ENCODE assay signal across 18 cellular contexts in the genomic region with DNA sequence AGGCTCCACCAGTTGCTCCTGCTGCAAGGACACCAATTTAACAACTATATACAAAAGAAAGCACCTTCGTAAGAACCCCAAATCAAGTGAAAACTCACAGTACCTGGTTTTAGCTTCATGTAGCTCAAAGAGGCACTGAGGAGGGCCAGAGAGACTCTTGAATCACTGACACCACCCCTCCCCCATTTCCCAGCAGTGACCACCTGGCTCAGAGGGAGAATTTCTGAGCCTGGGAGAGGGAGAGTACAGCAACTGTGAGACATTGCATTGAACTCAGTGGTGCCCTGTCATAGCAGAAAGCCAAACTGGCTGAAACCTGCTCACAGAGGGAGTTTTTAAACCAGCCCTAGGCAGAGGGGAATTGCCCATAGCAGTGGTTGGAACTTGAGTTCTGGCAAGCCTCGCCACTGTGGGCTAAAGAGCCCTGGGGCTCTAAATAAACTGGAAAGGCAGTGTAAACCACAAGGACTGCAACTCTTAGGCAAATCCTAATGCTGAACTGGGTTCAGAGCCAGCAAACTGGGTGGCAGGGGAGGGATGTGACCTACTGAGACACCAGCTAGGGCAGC.
DNase-seq lines count a peak whose midpoint lies in the region; ATAC-seq lines count a peak whose summit lies in the region.
"Had no signal": no experiment of that assay in that cellular context is flagged by ENCODE, and none has a peak within 500 bp of the region (broad histone marks: within the 10 kb centered on the region; RNA-seq: fewer than 3 reads in every experiment).

No MANE protein-coding gene starts in this region.

- H3K27me3 ChIP-seq in NT2/D1 (ENCODE audit: insufficient read depth, insufficient read length), result no peaks in the 10 kb centered on the region

- DNase-seq in ELF-1 (ENCODE audit: low read depth, low spot score), result peak; percentile 85
- peak; percentile 12 for DNase-seq in H4 (ENCODE audit: low spot score)
- peak; percentile 5 for DNase-seq in NT2/D1 (ENCODE audit: low read depth, low spot score)
- peak; percentile 5 for DNase-seq in iPS DF 19.7 (ENCODE audit: low read depth, low spot score)
- no peak for DNase-seq in NCI-H128 (lab: John Stamatoyannopoulos, UW; ENCODE audit: unreplicated experiment)
- no peak for DNase-seq in activated CD4-positive, alpha-beta T cell treated with anti-CD3 and anti-CD28 coated beads for 4 hours
- DNase-seq: AML-193, DMS153, KG1, NCI-H1436 treated with DMSO at 0.1 percent for 48 hours, NCI-H2081, NCI-H446, NCI-H748 treated with DMSO at 0.1 percent for 48 hours, Right ventricle myocardium superior had no signal

- no peaks in the 10 kb centered on the region for H3K4me1 ChIP-seq in NT2/D1 (ENCODE audit: insufficient read depth, insufficient read length)

- no peaks in the 10 kb centered on the region for H3K36me3 ChIP-seq in NT2/D1 (ENCODE audit: insufficient read depth, insufficient read length, low read length)

- ATAC-seq in HG02938 (IDR thresholded peaks at IDR 0.05; ENCODE audit: unreplicated experiment) (no peak), HG02852 (IDR thresholded peaks at IDR 0.05; ENCODE audit: unreplicated experiment) (no peak)
- ATAC-seq: Panc1 had no signal

- no peak overlapping the region for H3K9ac ChIP-seq in NT2/D1 (ENCODE audit: insufficient read length, low read depth)

- H3K9me3 ChIP-seq in NT2/D1 (ENCODE audit: insufficient read depth, low read length), result 0 out of 2 replicates have a peak, but pooled peaks cover 7% of the 10 kb centered on the region

- no peak overlapping the region for H3K4me3 ChIP-seq in NT2/D1 (ENCODE audit: insufficient read length, low read depth)
- H3K4me3 ChIP-seq: SK-N-MC had no signal

Comparison
In these comparisons a context has a peak if more than half of its experiments do, and no peak if none do; other contexts are left out.
1. DNase-seq: peak in ELF-1 (single experiment), H4 (single experiment), NT2/D1 (single experiment) and iPS DF 19.7 (single experiment); none in NCI-H128 (single experiment) and activated CD4-positive, alpha-beta T cell treated with anti-CD3 and anti-CD28 coated beads for 4 hours (0 of 2).